Comparison of ENCODE assay signal across 19 cellular contexts in genomic region chr15:65370885-65371284, GRCh38. TPM values are rescaled to one million over a fixed set of nuclear protein-coding genes. Genes with fewer than 3 reads are reported as not detected.
DNase-seq lines count a peak whose midpoint lies in the region; ATAC-seq, FAIRE-seq and TF ChIP-seq lines count a peak whose summit lies in the region.
"Had no signal": no experiment of that assay in that cellular context is flagged by ENCODE, and none has a peak within 500 bp of the region (broad histone marks: within the 10 kb centered on the region; RNA-seq: fewer than 3 reads in every experiment).

No MANE protein-coding gene starts in this region.

- H3K4me2 ChIP-seq in GM23338 = no peak overlapping the region
- no peak overlapping the region for H3K4me2 ChIP-seq in H9 (ENCODE audit: insufficient read depth, insufficient read length, low read length)

- H3K4ac ChIP-seq in H9 (ENCODE audit: low read depth, low read length) = no peak overlapping the region

- intact Hi-C loops in kidney (cut with DNase I) = no loop called here
- intact Hi-C loops in posterior vena cava (cut with DNase I) = no loop called here

- H3K9me3 ChIP-seq in kidney (ENCODE audit: control insufficient read depth in 1 of 2, low read length in 2 of 2) = no peaks in the 10 kb centered on the region
- no peaks in the 10 kb centered on the region for H3K9me3 ChIP-seq in H9 (ENCODE audit: control insufficient read depth, low read depth, low read length)
- H3K9me3 ChIP-seq: Caco-2 had no signal

- H3K9ac ChIP-seq in kidney (ENCODE audit: low read length in 2 of 2) (no peak overlapping the region), H9 (ENCODE audit: extremely low read depth, insufficient read length, low read length) (no peak overlapping the region)

- H3K4me1 Mint-ChIP-seq in chondrocyte (ENCODE audit: low read depth) (peaks cover 3% of the 10 kb centered on the region), GM23338 (peaks cover 70% of the 10 kb centered on the region), H9 (peaks cover 53 to 71% of the 10 kb centered on the region in 2 experiments)
- H3K4me1 Mint-ChIP-seq: CD14-positive monocyte had no signal

- no peak overlapping the region for H2BK120ac ChIP-seq in H9 (ENCODE audit: low read depth, low read length, poor library complexity, severe bottlenecking)

- H2BK15ac ChIP-seq in H9 (ENCODE audit: low read depth, low read length) = no peak overlapping the region

- no peak overlapping the region for H2AK5ac ChIP-seq in H9 (ENCODE audit: insufficient read length, low read length)

- H3K27ac Mint-ChIP-seq in chondrocyte (ENCODE audit: unreplicated experiment) (no peak overlapping the region), GM23338 (no peak overlapping the region), H9 (no peak overlapping the region)
- H3K27ac Mint-ChIP-seq: CD8-positive, alpha-beta T cell had no signal

- H4K20me1 ChIP-seq in GM23338 (replicated peaks; ENCODE audit: insufficient read depth) = peaks cover 3% of the 10 kb centered on the region; the same call in 1 of the 2 replicates
- H4K20me1 ChIP-seq in H9 (ENCODE audit: control insufficient read depth, insufficient read depth, insufficient read length) = no peaks in the 10 kb centered on the region

- H3F3A ChIP-seq in GM23338 (replicated peaks; ENCODE audit: low read depth) = peaks cover 31% of the 10 kb centered on the region; the same call in 1 of the 2 replicates

- H3K4me3 ChIP-seq in kidney (ENCODE audit: low read length in 2 of 2) = no peak overlapping the region
- no peak overlapping the region for H3K4me3 ChIP-seq in GM23338

- TF ChIP-seq CTCF in chondrocyte (IDR thresholded peaks at IDR 0.05) (no peak), kidney (IDR thresholded peaks at IDR 0.05; ENCODE audit: borderline replicate concordance, extremely low read depth, insufficient read depth) (no peak), GM23338 (conservative IDR thresholded peaks at IDR 0.05; ENCODE audit: low read depth in 2 of 2) (no peak), H9 (conservative IDR thresholded peaks at IDR 0.05) (no peak)

- H3K79me1 ChIP-seq in H9 (ENCODE audit: insufficient read depth, low read depth, low read length, poor library complexity, severe bottlenecking) = no peaks in the 10 kb centered on the region

- no peaks in the 10 kb centered on the region for H3K36me3 ChIP-seq in kidney (ENCODE audit: control insufficient read depth in 1 of 2, insufficient read depth in 2 of 2, low read length in 2 of 2)
- no peaks in the 10 kb centered on the region; the same call in 1 of the 2 replicates for H3K36me3 ChIP-seq in GM23338 (ENCODE audit: insufficient read depth)

- H3K14ac ChIP-seq in H9 (ENCODE audit: insufficient read depth, low read length) = no peak overlapping the region

- H2BK20ac ChIP-seq in H9 (ENCODE audit: low read depth, low read length, poor library complexity, severe bottlenecking) = no peak overlapping the region

- H3K4me3 Mint-ChIP-seq in chondrocyte (ENCODE audit: unreplicated experiment) = no peak overlapping the region
- H3K4me3 Mint-ChIP-seq in GM23338 = no peak overlapping the region
- no peak overlapping the region for H3K4me3 Mint-ChIP-seq in H9
- H3K4me3 Mint-ChIP-seq: CD14-positive monocyte; CD8-positive, alpha-beta T cell had no signal

- H2AFZ ChIP-seq in GM23338 = no peak overlapping the region
- H2AFZ ChIP-seq in H9 (ENCODE audit: low read length) = no peak overlapping the region

- H2BK5ac ChIP-seq in H9 (ENCODE audit: insufficient read length, low read length) = no peak overlapping the region

- H3K36me3 Mint-ChIP-seq in chondrocyte (ENCODE audit: low read depth) (no peaks in the 10 kb centered on the region), GM23338 (ENCODE audit: low read depth) (peaks cover 46% of the 10 kb centered on the region), H9 (ENCODE audit: insufficient read depth in 1 of 3, low read depth in 3 of 3) (peaks cover 19 to 24% (median 22%) of the 10 kb centered on the region in 3 experiments; a peak in 6 of 7 replicates)
- H3K36me3 Mint-ChIP-seq: CD14-positive monocyte; CD8-positive, alpha-beta T cell had no signal

- no peak for ATAC-seq in GM23338
- ATAC-seq: CD8-positive, alpha-beta T cell; HCT116 had no signal

- DNase-seq in NCI-H2171 treated with DMSO at 0.1 percent for 48 hours (lab: John Stamatoyannopoulos, UW) (peak; percentile 25), NCI-H2171 (lab: John Stamatoyannopoulos, UW) (no peak), chondrocyte (ENCODE audit: low spot score) (peak; percentile 41), kidney (peak; percentile 29), posterior vena cava (ENCODE audit: low spot score) (peak; percentile 46), NCI-H1694 (lab: John Stamatoyannopoulos, UW) (no peak), GM23338 (ENCODE audit: low spot score) (no peak), H9 (no peak)
- DNase-seq: Caco-2; CD8-positive, alpha-beta T cell; DMS53; GF-D8 had no signal

- no peak overlapping the region for H3K27ac ChIP-seq in kidney (ENCODE audit: low read depth in 2 of 2, low read length in 2 of 2)
- H3K27ac ChIP-seq in GM23338 (ENCODE audit: low read depth) = no peak overlapping the region
- H3K27ac ChIP-seq in H9 (ENCODE audit: insufficient read length, low read depth, low read length) = no peak overlapping the region
- H3K27ac ChIP-seq: 22Rv1, HL-60 had no signal

- H4K91ac ChIP-seq in H9 (ENCODE audit: insufficient read length, low read depth, low read length) = no peak overlapping the region

- H3K56ac ChIP-seq in H9 (ENCODE audit: insufficient read length, low read depth, low read length) = no peak overlapping the region

- H3K18ac ChIP-seq in H9 (ENCODE audit: insufficient read length, low read depth, low read length) = no peak overlapping the region

- H3K23ac ChIP-seq in H9 (ENCODE audit: insufficient read length, low read depth, low read length) = no peak overlapping the region

- no peak overlapping the region for H4K8ac ChIP-seq in H9 (replicated peaks; ENCODE audit: insufficient read length, low read depth, low read length)

- H3K9me3 Mint-ChIP-seq in chondrocyte (ENCODE audit: low read depth) = no peaks in the 10 kb centered on the region
- H3K9me3 Mint-ChIP-seq in GM23338 = no peaks in the 10 kb centered on the region; the same call in 2 of the 3 replicates
- no peaks in the 10 kb centered on the region for H3K9me3 Mint-ChIP-seq in H9
- H3K9me3 Mint-ChIP-seq: CD8-positive, alpha-beta T cell had no signal

- H2BK12ac ChIP-seq in H9 (ENCODE audit: insufficient read length, low read depth, low read length) = no peak overlapping the region

- no peak overlapping the region for H4K5ac ChIP-seq in H9 (ENCODE audit: insufficient read length, low read depth, low read length)

- FAIRE-seq in kidney (lab: Jason Lieb, UNC) = no peak
- FAIRE-seq: GM19239 had no signal

- peaks cover 8% of the 10 kb centered on the region; the same call in 1 of the 2 replicates for H3K79me2 ChIP-seq in GM23338 (replicated peaks; ENCODE audit: insufficient read depth)
- H3K79me2 ChIP-seq in H9 (ENCODE audit: insufficient read depth, low read length) = no peaks in the 10 kb centered on the region; the same call in 1 of the 2 replicates

- H3K27me3 Mint-ChIP-seq in chondrocyte (ENCODE audit: low read depth) (peaks cover 23% of the 10 kb centered on the region), GM23338 (ENCODE audit: insufficient read depth, low read depth, poor library complexity) (peaks cover 30% of the 10 kb centered on the region), H9 (ENCODE audit: low read depth) (peaks cover 12% of the 10 kb centered on the region)

- H3K27me3 ChIP-seq in GM23338 (ENCODE audit: insufficient read depth) (peaks cover 12% of the 10 kb centered on the region), H9 (ENCODE audit: insufficient read depth, low read length) (no peaks in the 10 kb centered on the region; the same call in 1 of the 2 replicates)

- H3T11ph ChIP-seq in H9 (ENCODE audit: low read length) = no peak overlapping the region

- no peaks in the 10 kb centered on the region for H3K9me2 ChIP-seq in GM23338 (ENCODE audit: insufficient read depth)

- H3K4me1 ChIP-seq in kidney (ENCODE audit: control insufficient read depth in 1 of 2, insufficient read depth in 1 of 2, low read depth in 1 of 2, low read length in 2 of 2) (no peaks in the 10 kb centered on the region), GM23338 (ENCODE audit: insufficient read depth) (peaks cover 54% of the 10 kb centered on the region), H9 (ENCODE audit: insufficient read depth, low read length) (peaks cover 23% of the 10 kb centered on the region; the same call in 1 of the 2 replicates)

- no peaks in the 10 kb centered on the region for H3K23me2 ChIP-seq in H9 (ENCODE audit: insufficient read length, low read depth, low read length, poor library complexity, severe bottlenecking)

TF ChIP-seq in GM23338, 12 proteins besides CTCF, POLR2A, EP300 and RAD21 (continues in another document):
- TF ChIP-seq ETS1 (IDR thresholded peaks at IDR 0.05) = no peak

RNA-seq across cellular contexts. Expression of gene IGDCC3, which starts 6.9 kb away (rescaled TPM):
- total RNA-seq in chondrocyte (0.13 to 0.31 TPM (median 0.27 TPM) in 3 replicates), kidney (0.22 TPM), posterior vena cava (not detected), H9 (2021) (17.9 and 18.9 TPM in 2 replicates)
- polyA plus RNA-seq in kidney (ENCODE audit: insufficient read depth, low read depth, low replicate concordance) (0.49 TPM), GM23338 (2016; fragmentation: Nextera tagmentation; extraction: Ambion mirVana) (15.3 and 16.4 TPM in 2 replicates)
- 26.3 and 30.7 TPM in 2 replicates for total RNA-seq in GM23338 (2014; rRNA removed; shearing (Covaris generic))
- total RNA-seq: CD8-positive, alpha-beta T cell; H4 had no signal
- polyA plus RNA-seq: BJ, CD14-positive monocyte had no signal

RNA-seq across cellular contexts. Expression of gene IGDCC4, which starts 51.9 kb away (rescaled TPM):
- total RNA-seq in chondrocyte = 41.4 to 48.6 TPM (median 47.2 TPM) in 3 replicates
- total RNA-seq in kidney = 4.3 TPM
- 0.17 TPM for polyA plus RNA-seq in kidney (ENCODE audit: insufficient read depth, low read depth, low replicate concordance)
- total RNA-seq in posterior vena cava = 1 to 10 TPM; 1.2 to 4.7 TPM
- 8.4 and 9.6 TPM in 2 replicates for total RNA-seq in GM23338 (2014; rRNA removed; shearing (Covaris generic))
- polyA plus RNA-seq in GM23338 (2016; fragmentation: Nextera tagmentation; extraction: Ambion mirVana) = 7.2 and 7.5 TPM in 2 replicates
- 19.8 and 21.7 TPM in 2 replicates for total RNA-seq in H9 (2021)
- polyA plus RNA-seq: CD14-positive monocyte had no signal

Comparison
In these comparisons a context has a peak if more than half of its experiments do, and no peak if none do; other contexts are left out.
1. DNase-seq: peak in NCI-H2171 treated with DMSO at 0.1 percent for 48 hours (single experiment), chondrocyte (single experiment), kidney (single experiment) and posterior vena cava (single experiment); none in NCI-H2171 (single experiment), NCI-H1694 (single experiment), GM23338 (single experiment) and H9 (single experiment).
2. RNA of gene IGDCC3, which starts 6.9 kb away (total RNA-seq): 26.3 to 30.7 TPM in GM23338 and 17.9 to 18.9 TPM in H9; 0.13 to 0.31 TPM in chondrocyte, 0.22 TPM in kidney (single experiment) and not detected in posterior vena cava; every median in the first group is over 10 times any median in the second.